ENCODE assay signal across 9 cellular contexts in the genomic region with DNA sequence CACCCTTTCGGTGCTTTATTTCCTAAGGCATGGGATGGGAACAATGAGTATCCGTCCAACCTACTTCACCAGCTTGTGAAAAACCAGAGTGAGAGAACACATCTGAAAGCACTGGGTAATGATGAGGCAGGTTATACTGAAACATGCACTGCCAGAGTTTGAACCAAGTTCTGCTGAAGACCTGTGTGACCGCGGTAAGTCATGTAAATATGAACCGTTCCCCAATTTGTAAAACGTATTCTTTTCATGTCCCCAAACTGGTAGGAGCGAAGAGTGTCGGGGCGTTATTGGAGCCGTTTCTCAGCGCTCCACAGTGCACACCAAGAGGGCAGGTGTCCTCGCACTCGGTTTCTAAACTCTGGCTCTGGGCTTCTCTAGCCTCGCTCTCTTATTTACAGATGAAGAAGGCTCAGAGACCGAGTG. TPM values are rescaled to one million over a fixed set of nuclear protein-coding genes. Genes with fewer than 3 reads are reported as not detected.
A peak's percentile ranks its signal among the peaks of the same experiment; 100 is the strongest.
DNase-seq lines count a peak whose midpoint lies in the region; ATAC-seq and TF ChIP-seq lines count a peak whose summit lies in the region.
"Had no signal": no experiment of that assay in that cellular context is flagged by ENCODE, and none has a peak within 500 bp of the region (broad histone marks: within the 10 kb centered on the region; RNA-seq: fewer than 3 reads in every experiment).

No MANE protein-coding gene starts in this region.

- in situ Hi-C loops in G401 (cut with HindIII; ENCODE audit: low sequenced_read_pairs) = no loop called here

- H3K9me3 ChIP-seq in WERI-Rb-1 (ENCODE audit: severe bottlenecking) (peaks cover 5% of the 10 kb centered on the region), right cardiac atrium (ENCODE audit: control insufficient read depth, low read length) (no peaks in the 10 kb centered on the region)

- no peaks in the 10 kb centered on the region for H3K9me3 Mint-ChIP-seq in stimulated activated naive B cell treated with anti-CD40 and anti-IgM and Interleukin-4, amounts not matched to agents 10 μg/mL and 1 μg/mL and 100 μg/mL, for 72 hours

- H3K4me1 ChIP-seq in right cardiac atrium (ENCODE audit: control insufficient read depth, insufficient read depth, low read length) = no peaks in the 10 kb centered on the region

- TF ChIP-seq CTCF in WERI-Rb-1 (IDR thresholded peaks at IDR 0.05; ENCODE audit: low read depth, low read length) = no peak

- DNase-seq in H7 = no peak
- DNase-seq in WERI-Rb-1 = no peak
- no peak for DNase-seq in right cardiac atrium
- no peak for DNase-seq in stimulated activated naive B cell treated with anti-CD40 and anti-IgM and Interleukin-4, amounts not matched to agents 10 μg/mL and 1 μg/mL and 100 μg/mL, for 72 hours
- no peak for DNase-seq in activated effector memory CD4-positive, alpha-beta T cell treated with anti-CD3 and anti-CD28 coated beads, Interleukin-2, amount 50 U/mL, for 16 hours
- no peak for DNase-seq in SKM-1 treated with dmso at 0.1 percent for 144 hours (lab: John Stamatoyannopoulos, UW; ENCODE audit: unreplicated experiment)
- no peak for DNase-seq in G401 (ENCODE audit: low spot score)

- peak in 1 of 2 donors; percentile 1 for ATAC-seq in right cardiac atrium
- ATAC-seq in stimulated activated naive B cell treated with anti-CD40 and anti-IgM and Interleukin-4, amounts not matched to agents 10 μg/mL and 1 μg/mL and 100 μg/mL, for 72 hours (replicated peaks) = peak; percentile 2 to 5
- no peak for ATAC-seq in GM21528 (IDR thresholded peaks at IDR 0.05; ENCODE audit: low FRiP score, unreplicated experiment)

- WGBS in right cardiac atrium = 70% methylated on average over 15 of the region's 15 CpGs

- H3K27ac ChIP-seq in WERI-Rb-1 (peak overlapping the region; percentile 30; the same call in 1 of the 2 replicates), right cardiac atrium (ENCODE audit: low read length) (peak overlapping the region; percentile 76)

- H3K36me3 ChIP-seq in H7 (replicated peaks; ENCODE audit: control insufficient read depth, insufficient read depth, low read length) (peaks cover 10% of the 10 kb centered on the region), WERI-Rb-1 (peaks cover 29% of the 10 kb centered on the region)

- no peak overlapping the region for H3K27ac Mint-ChIP-seq in stimulated activated naive B cell treated with anti-CD40 and anti-IgM and Interleukin-4, amounts not matched to agents 10 μg/mL and 1 μg/mL and 100 μg/mL, for 72 hours

- H3K27me3 ChIP-seq in H7 (ENCODE audit: control insufficient read depth, insufficient read depth, low read length) = no peaks in the 10 kb centered on the region; the same call in 1 of the 2 replicates
- H3K27me3 ChIP-seq in WERI-Rb-1 (ENCODE audit: insufficient read depth, low read depth, severe bottlenecking) = no peaks in the 10 kb centered on the region
- no peaks in the 10 kb centered on the region for H3K27me3 ChIP-seq in right cardiac atrium (ENCODE audit: control insufficient read depth, insufficient read depth)

- H3K4me3 ChIP-seq in H7 (ENCODE audit: insufficient read depth, low read depth, low read length) (peak overlapping the region; percentile 26; the same call in 1 of the 2 replicates), WERI-Rb-1 (ENCODE audit: low read depth, low read length) (peak overlapping the region; percentile 66), right cardiac atrium (ENCODE audit: low read length) (peak overlapping the region; percentile 38)

- peaks cover 8 to 10% of the 10 kb centered on the region in 2 donors for H3K36me3 Mint-ChIP-seq in stimulated activated naive B cell treated with anti-CD40 and anti-IgM and Interleukin-4, amounts not matched to agents 10 μg/mL and 1 μg/mL and 100 μg/mL, for 72 hours

- intact Hi-C loops in right cardiac atrium (cut with DNase I) = loop anchor here in 1 of 4 donors (5.0 kb wide), 1 partner anchor 146 kb away; the partner anchor contains the start of gene PABPN1

- peaks cover 5 to 7% of the 10 kb centered on the region in 2 donors for H3K4me1 Mint-ChIP-seq in stimulated activated naive B cell treated with anti-CD40 and anti-IgM and Interleukin-4, amounts not matched to agents 10 μg/mL and 1 μg/mL and 100 μg/mL, for 72 hours

- no peak overlapping the region for H3K4me3 Mint-ChIP-seq in stimulated activated naive B cell treated with anti-CD40 and anti-IgM and Interleukin-4, amounts not matched to agents 10 μg/mL and 1 μg/mL and 100 μg/mL, for 72 hours

- no peaks in the 10 kb centered on the region for H3K27me3 Mint-ChIP-seq in stimulated activated naive B cell treated with anti-CD40 and anti-IgM and Interleukin-4, amounts not matched to agents 10 μg/mL and 1 μg/mL and 100 μg/mL, for 72 hours

RNA-seq across cellular contexts. Expression of gene NGDN, which starts 0.8 kb away (rescaled TPM):
- total RNA-seq in H7 (2014; rRNA removed; shearing (Covaris generic)) = 58.1 and 62.8 TPM in 2 replicates
- total RNA-seq in right cardiac atrium = 10 to 100 TPM; 19.3 to 23.4 (median 21.8) TPM
- polyA plus RNA-seq in right cardiac atrium = 26.8 TPM
- total RNA-seq in G401 (2014; rRNA removed; shearing (Covaris generic)) = 47.6 and 52.1 TPM in 2 replicates

RNA-seq across cellular contexts. Expression of gene MYH7, which starts 33.3 kb away (rescaled TPM):
- total RNA-seq in H7 (2014; rRNA removed; shearing (Covaris generic)) = not detected in 2 replicates
- total RNA-seq in right cardiac atrium = 1,000 to 10,000 TPM in 1 of 4 donors, 100 to 1,000 TPM in 3; 461 to 2,251 (median 602) TPM
- 1,734 TPM for polyA plus RNA-seq in right cardiac atrium
- total RNA-seq in G401 (2014; rRNA removed; shearing (Covaris generic)) = not detected in 2 replicates
- total RNA-seq: pulmonary artery endothelial cell had no signal

Comparison
In these comparisons a context has a peak if more than half of its experiments do, and no peak if none do; other contexts are left out.
1. RNA of gene MYH7, which starts 33.3 kb away (total RNA-seq): 461 to 2,251 TPM in right cardiac atrium; not detected in H7 and not detected in G401; every median in the first group is over 100 times any median in the second.
2. Peak in every context shown above with its lines, with median percentiles within 50 percentile points of each other: H3K4me3 ChIP-seq.